Comparison of ENCODE assay signal across 7 cellular contexts in the genomic region with DNA sequence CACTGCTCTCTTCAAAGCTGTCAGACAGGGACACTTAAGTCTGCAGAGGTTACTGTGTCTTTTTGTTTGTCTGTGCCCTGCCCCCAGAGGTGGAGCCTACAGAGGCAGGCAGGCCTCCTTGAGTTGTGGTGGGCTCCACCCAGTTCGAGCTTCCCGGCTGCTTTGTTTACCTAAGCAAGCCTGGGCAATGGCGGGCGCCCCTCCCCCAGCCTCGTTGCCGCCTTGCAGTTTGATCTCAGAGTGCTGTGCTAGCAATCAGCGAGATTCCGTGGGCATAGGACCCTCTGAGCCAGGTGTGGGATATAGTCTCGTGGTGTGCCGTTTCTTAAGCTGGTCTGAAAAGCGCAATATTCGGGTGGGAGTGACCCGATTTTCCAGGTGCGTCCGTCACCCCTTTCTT. TPM values are rescaled to one million over a fixed set of nuclear protein-coding genes. Genes with fewer than 3 reads are reported as not detected.
DNase-seq lines count a peak whose midpoint lies in the region; ATAC-seq and TF ChIP-seq lines count a peak whose summit lies in the region.
"Not testable (repeated sequence)": the region's sequence is repeated elsewhere in the genome, so short reads cannot be mapped to it uniquely, and the experiment has no call there.

No MANE protein-coding gene starts in this region.

- H3K27me3 Mint-ChIP-seq in activated CD4-positive, alpha-beta T cell treated with anti-CD3 and anti-CD28 coated beads for 36 hours; activated T-helper 17 cell treated with anti-CD3 and anti-CD28 coated beads, Interleukin-2, amount 50 U/mL, for 72 hours: not testable (repeated sequence)

- TF ChIP-seq CTCF in cardiac muscle cell (IDR thresholded peaks at IDR 0.05; ENCODE audit: low read depth, low read length); mucosa of descending colon (IDR thresholded peaks at IDR 0.05): not testable (repeated sequence)

- not testable (repeated sequence) for H3K36me3 Mint-ChIP-seq in activated CD4-positive, alpha-beta T cell treated with anti-CD3 and anti-CD28 coated beads for 36 hours (ENCODE audit: low read depth)
- peaks cover 26% of the 10 kb centered on the region for H3K36me3 Mint-ChIP-seq in activated T-helper 17 cell treated with anti-CD3 and anti-CD28 coated beads, Interleukin-2, amount 50 U/mL, for 72 hours (ENCODE audit: low read depth)

- H3K9ac ChIP-seq in HUES48 (ENCODE audit: low read depth, low read length) = not testable (repeated sequence)

- H3K9me3 Mint-ChIP-seq in activated CD4-positive, alpha-beta T cell treated with anti-CD3 and anti-CD28 coated beads for 36 hours (ENCODE audit: low read depth); activated T-helper 17 cell treated with anti-CD3 and anti-CD28 coated beads, Interleukin-2, amount 50 U/mL, for 72 hours: not testable (repeated sequence)

- peaks cover 31% of the 10 kb centered on the region for H3K36me3 ChIP-seq in HUES48 (ENCODE audit: control insufficient read depth, insufficient read depth, low read length)
- not testable (repeated sequence) for H3K36me3 ChIP-seq in cardiac muscle cell; mucosa of descending colon (ENCODE audit: low read depth)

- intact Hi-C loops in activated CD4-positive, alpha-beta T cell treated with anti-CD3 and anti-CD28 coated beads for 36 hours (cut with DNase I, micrococcal nuclease) = loop anchor here (2.0 to 5.0 kb wide), 2 partner anchors 85 to 86 kb away; partner anchors contain the start of gene ZNF638 (in 2 of the 2)
- intact Hi-C loops in mucosa of descending colon (cut with DNase I, micrococcal nuclease) = not testable (repeated sequence)

- peak overlapping the region; percentile 73 for H3K4me3 Mint-ChIP-seq in activated CD4-positive, alpha-beta T cell treated with anti-CD3 and anti-CD28 coated beads for 36 hours
- peak overlapping the region; percentile 71 for H3K4me3 Mint-ChIP-seq in activated T-helper 17 cell treated with anti-CD3 and anti-CD28 coated beads, Interleukin-2, amount 50 U/mL, for 72 hours

- not testable (repeated sequence) for H3K27ac Mint-ChIP-seq in activated CD4-positive, alpha-beta T cell treated with anti-CD3 and anti-CD28 coated beads for 36 hours; activated T-helper 17 cell treated with anti-CD3 and anti-CD28 coated beads, Interleukin-2, amount 50 U/mL, for 72 hours

- H3K4me1 ChIP-seq in HUES48 (ENCODE audit: control insufficient read depth, insufficient read depth, low read length) = peaks cover 13% of the 10 kb centered on the region
- peaks cover 11% of the 10 kb centered on the region for H3K4me1 ChIP-seq in cardiac muscle cell (ENCODE audit: low read depth)
- H3K4me1 ChIP-seq in mucosa of descending colon (ENCODE audit: low read depth) = not testable (repeated sequence)

- H3K4me3 ChIP-seq in HUES48 (ENCODE audit: low read depth, low read length) (peak overlapping the region; percentile 76; the same call in 1 of the 2 replicates), cardiac muscle cell (peak overlapping the region; percentile 46)
- H3K4me3 ChIP-seq in mucosa of descending colon = not testable (repeated sequence)

- POLR2A ChIA-PET in activated CD4-positive, alpha-beta T cell treated with anti-CD3 and anti-CD28 coated beads for 36 hours (lab: Charles Lee) = not testable (repeated sequence)

- peak; percentile 27 for DNase-seq in activated CD4-positive, alpha-beta T cell treated with anti-CD3 and anti-CD28 coated beads for 36 hours
- DNase-seq in central memory CD4-positive, alpha-beta T cell = peak; percentile 49
- not testable (repeated sequence) for DNase-seq in cardiac muscle cell (ENCODE audit: low read depth in 1 of 2, low spot score in 1 of 2)
- peak; percentile 15 to 49 (median 42) for DNase-seq in mucosa of descending colon
- DNase-seq in stimulated activated CD4-positive, alpha-beta T cell treated with anti-CD3 and anti-CD28 coated beads, Interleukin-15, amount 100 ng/mL, for 24 hours = peak; percentile 14

- ATAC-seq in activated CD4-positive, alpha-beta T cell treated with anti-CD3 and anti-CD28 coated beads for 36 hours; activated T-helper 17 cell treated with anti-CD3 and anti-CD28 coated beads, Interleukin-2, amount 50 U/mL, for 72 hours (replicated peaks); mucosa of descending colon: not testable (repeated sequence)

- H3K27ac ChIP-seq in HUES48 (ENCODE audit: low read depth, low read length) (peak overlapping the region; percentile 81), cardiac muscle cell (peak overlapping the region; percentile 90)

- CTCF ChIA-PET in activated CD4-positive, alpha-beta T cell treated with anti-CD3 and anti-CD28 coated beads for 36 hours (lab: Charles Lee) = interaction anchor here (1.1 to 1.5 kb wide), 2 partner anchors 13 to 84 kb away, joined by 3 to 4 read pairs; no protein-coding TSS in a partner anchor

- not testable (repeated sequence) for H3K27me3 ChIP-seq in HUES48 (ENCODE audit: control insufficient read depth, insufficient read depth, low read length); cardiac muscle cell

- H3K9me3 ChIP-seq in HUES48 (ENCODE audit: control insufficient read depth, insufficient read depth, low read length); cardiac muscle cell (ENCODE audit: low read depth); mucosa of descending colon: not testable (repeated sequence)

- not testable (repeated sequence) for H3K4me1 Mint-ChIP-seq in activated CD4-positive, alpha-beta T cell treated with anti-CD3 and anti-CD28 coated beads for 36 hours; activated T-helper 17 cell treated with anti-CD3 and anti-CD28 coated beads, Interleukin-2, amount 50 U/mL, for 72 hours

RNA-seq across cellular contexts. Expression of gene DYSF, which starts 36.5 kb away (rescaled TPM):
- under 1 TPM in 1 of 2 experiments, not detected in 1; 0.02 TPM for total RNA-seq in activated CD4-positive, alpha-beta T cell treated with anti-CD3 and anti-CD28 coated beads for 36 hours
- total RNA-seq in activated T-helper 17 cell treated with anti-CD3 and anti-CD28 coated beads, Interleukin-2, amount 50 U/mL, for 72 hours = under 1 TPM in 1 of 2 donors, not detected in 1; 0.71 TPM
- total RNA-seq in cardiac muscle cell = 44.4 and 57.4 TPM in 2 replicates
- polyA plus RNA-seq in cardiac muscle cell = 34.6 and 40.9 TPM in 2 replicates
- 10 to 100 TPM in 1 of 3 donors, 1 to 10 TPM in 2; 2.0 to 19.4 (median 6.8) TPM for total RNA-seq in mucosa of descending colon
